Comparison of ENCODE assay signal across 1 cellular context in the genomic region with DNA sequence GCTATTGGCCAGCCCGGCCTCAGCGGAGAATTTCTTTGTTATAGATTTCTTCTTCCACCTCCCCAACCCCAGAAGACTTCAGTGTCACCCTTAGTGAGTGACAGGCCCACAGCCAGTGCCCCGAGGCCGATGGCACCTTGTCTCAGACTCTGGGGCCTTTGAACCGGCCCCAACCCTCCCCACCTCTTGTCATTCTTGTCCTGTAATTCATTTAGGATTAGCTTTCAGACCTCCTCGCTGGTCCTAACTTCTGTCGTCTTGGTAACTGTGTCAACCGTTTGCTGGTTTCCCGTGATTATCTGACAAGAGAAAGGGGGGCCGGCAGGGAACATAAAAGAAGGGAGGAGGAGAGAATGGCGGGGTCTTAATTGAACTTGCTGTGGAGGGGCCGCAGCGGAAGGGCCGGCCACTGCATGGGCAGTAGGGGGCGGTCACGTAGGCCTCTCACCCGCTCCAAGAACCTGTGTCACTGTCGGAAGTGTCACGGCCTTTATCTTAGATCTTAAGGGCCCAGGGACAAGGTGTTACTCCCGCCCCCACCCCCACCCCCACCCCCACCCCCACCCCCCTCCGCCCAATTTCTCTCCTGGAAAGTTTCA.
TF ChIP-seq lines count a peak whose summit lies in the region.

No MANE protein-coding gene starts in this region.

TF ChIP-seq in K562, 482 proteins besides CTCF, POLR2A, EP300 and RAD21 (continued from another document and continues in another):
- no peak for TF ChIP-seq ZNF57 (CRISPR knock-in tag; IDR thresholded peaks at IDR 0.05)
- no peak for TF ChIP-seq ZNF780A (CRISPR knock-in tag; IDR thresholded peaks at IDR 0.05)
- TF ChIP-seq ZNF76 (CRISPR knock-in tag; IDR thresholded peaks at IDR 0.05; ENCODE audit: borderline replicate concordance) = 0 out of 2 replicates have a peak, but pooled peaks have one; percentile 42
- TF ChIP-seq ZNF324 (CRISPR knock-in tag; IDR thresholded peaks at IDR 0.05) = no peak
- no peak for TF ChIP-seq KAT7 (CRISPR knock-in tag; IDR thresholded peaks at IDR 0.05; ENCODE audit: borderline replicate concordance)
- TF ChIP-seq FOXP1 (CRISPR knock-in tag; IDR thresholded peaks at IDR 0.05) = no peak
- no peak for TF ChIP-seq ATF1 (CRISPR knock-in tag; IDR thresholded peaks at IDR 0.05)
- TF ChIP-seq ATF1 (tag; IDR thresholded peaks at IDR 0.05) = no peak
- TF ChIP-seq, protein P1, sequence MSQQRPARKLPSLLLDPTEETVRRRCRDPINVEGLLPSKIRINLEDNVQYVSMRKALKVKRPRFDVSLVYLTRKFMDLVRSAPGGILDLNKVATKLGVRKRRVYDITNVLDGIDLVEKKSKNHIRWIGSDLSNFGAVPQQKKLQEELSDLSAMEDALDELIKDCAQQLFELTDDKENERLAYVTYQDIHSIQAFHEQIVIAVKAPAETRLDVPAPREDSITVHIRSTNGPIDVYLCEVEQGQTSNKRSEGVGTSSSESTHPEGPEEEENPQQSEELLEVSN (IDR thresholded peaks at IDR 0.05; ENCODE audit: borderline replicate concordance in 1 of 2, extremely low read depth in 1 of 2, insufficient read depth in 1 of 2, insufficient read length in 1 of 2, low read depth in 1 of 2, low read length in 1 of 2, poor library complexity in 1 of 2, severe bottlenecking in 1 of 2) = peak in 1 of 2 experiments; percentile 41
- TF ChIP-seq SOX6 (IDR thresholded peaks at IDR 0.05) = peak; percentile 60
- TF ChIP-seq, protein P2, sequence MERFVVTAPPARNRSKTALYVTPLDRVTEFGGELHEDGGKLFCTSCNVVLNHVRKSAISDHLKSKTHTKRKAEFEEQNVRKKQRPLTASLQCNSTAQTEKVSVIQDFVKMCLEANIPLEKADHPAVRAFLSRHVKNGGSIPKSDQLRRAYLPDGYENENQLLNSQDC (CRISPR knock-in tag; IDR thresholded peaks at IDR 0.05) = no peak
- TF ChIP-seq DACH1 (IDR thresholded peaks at IDR 0.05; ENCODE audit: partially characterized antibody) = no peak
- no peak for TF ChIP-seq KDM1A (IDR thresholded peaks at IDR 0.05)
- no peak; the same call in 1 of the 2 replicates for TF ChIP-seq ESRRA (IDR thresholded peaks at IDR 0.05; ENCODE audit: borderline replicate concordance, low read depth)
- TF ChIP-seq, protein P3, sequence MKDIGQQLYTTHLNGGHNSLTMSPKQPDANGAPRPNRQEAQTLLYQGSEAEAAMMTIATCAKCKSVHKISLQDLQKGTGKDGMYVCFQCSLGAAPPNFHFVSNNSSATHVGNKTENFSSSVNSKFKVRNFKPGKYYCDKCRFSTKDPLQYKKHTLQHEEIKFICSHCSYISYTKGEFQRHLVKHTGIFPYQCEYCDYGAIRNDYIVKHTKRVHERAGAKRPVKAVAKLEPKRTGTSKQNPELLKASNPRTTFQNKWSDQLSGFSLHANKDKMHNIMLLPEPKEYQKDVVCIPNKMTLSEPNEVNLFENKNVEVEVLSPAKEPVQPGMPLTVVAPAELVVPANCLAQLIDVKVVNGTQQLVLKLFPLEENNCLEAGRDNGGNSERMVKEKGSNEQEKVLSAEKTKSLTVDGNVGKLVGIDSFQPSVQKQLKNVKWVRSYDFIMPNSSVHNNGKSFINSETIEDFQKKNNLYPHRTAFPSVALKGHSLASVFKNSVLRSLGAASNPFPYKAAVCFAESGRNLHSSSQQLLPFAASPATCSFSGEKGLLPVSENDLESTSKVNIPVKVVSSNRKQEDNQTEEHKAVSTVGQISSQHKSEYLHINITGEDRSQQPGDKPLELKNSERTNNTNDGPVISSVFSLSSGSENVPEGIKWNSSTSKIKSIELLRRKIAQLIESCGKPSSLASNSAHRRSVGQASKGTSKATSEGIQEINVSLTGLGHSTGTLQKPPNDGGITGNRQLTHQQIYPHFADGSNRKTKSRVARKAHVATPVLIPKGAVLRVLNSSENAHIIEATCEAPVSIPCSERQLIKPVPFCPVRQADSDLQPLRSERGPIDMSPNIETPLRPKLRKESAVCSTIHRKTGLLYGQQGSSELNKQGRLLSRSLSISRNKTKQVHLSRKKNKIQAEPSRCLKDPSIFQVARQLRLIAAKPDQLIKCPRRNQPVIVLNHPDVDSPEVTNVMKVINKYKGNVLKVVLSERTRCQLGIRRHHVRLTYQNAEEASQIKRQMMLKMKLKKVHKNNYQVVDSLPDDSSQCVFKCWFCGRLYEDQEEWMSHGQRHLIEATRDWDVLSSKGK (CRISPR knock-in tag; IDR thresholded peaks at IDR 0.05) = no peak
- TF ChIP-seq SMARCB1 (IDR thresholded peaks at IDR 0.05; ENCODE audit: insufficient read length, low read depth) = no peak
- TF ChIP-seq TCF7 (IDR thresholded peaks at IDR 0.05; ENCODE audit: borderline replicate concordance) = no peak
- TF ChIP-seq NFYB (IDR thresholded peaks at IDR 0.05; ENCODE audit: extremely low read depth, insufficient read length) = no peak
- no peak for TF ChIP-seq SRSF7 (optimal IDR thresholded peaks at IDR 0.05; ENCODE audit: low read depth, low read length)
- TF ChIP-seq, protein P4, sequence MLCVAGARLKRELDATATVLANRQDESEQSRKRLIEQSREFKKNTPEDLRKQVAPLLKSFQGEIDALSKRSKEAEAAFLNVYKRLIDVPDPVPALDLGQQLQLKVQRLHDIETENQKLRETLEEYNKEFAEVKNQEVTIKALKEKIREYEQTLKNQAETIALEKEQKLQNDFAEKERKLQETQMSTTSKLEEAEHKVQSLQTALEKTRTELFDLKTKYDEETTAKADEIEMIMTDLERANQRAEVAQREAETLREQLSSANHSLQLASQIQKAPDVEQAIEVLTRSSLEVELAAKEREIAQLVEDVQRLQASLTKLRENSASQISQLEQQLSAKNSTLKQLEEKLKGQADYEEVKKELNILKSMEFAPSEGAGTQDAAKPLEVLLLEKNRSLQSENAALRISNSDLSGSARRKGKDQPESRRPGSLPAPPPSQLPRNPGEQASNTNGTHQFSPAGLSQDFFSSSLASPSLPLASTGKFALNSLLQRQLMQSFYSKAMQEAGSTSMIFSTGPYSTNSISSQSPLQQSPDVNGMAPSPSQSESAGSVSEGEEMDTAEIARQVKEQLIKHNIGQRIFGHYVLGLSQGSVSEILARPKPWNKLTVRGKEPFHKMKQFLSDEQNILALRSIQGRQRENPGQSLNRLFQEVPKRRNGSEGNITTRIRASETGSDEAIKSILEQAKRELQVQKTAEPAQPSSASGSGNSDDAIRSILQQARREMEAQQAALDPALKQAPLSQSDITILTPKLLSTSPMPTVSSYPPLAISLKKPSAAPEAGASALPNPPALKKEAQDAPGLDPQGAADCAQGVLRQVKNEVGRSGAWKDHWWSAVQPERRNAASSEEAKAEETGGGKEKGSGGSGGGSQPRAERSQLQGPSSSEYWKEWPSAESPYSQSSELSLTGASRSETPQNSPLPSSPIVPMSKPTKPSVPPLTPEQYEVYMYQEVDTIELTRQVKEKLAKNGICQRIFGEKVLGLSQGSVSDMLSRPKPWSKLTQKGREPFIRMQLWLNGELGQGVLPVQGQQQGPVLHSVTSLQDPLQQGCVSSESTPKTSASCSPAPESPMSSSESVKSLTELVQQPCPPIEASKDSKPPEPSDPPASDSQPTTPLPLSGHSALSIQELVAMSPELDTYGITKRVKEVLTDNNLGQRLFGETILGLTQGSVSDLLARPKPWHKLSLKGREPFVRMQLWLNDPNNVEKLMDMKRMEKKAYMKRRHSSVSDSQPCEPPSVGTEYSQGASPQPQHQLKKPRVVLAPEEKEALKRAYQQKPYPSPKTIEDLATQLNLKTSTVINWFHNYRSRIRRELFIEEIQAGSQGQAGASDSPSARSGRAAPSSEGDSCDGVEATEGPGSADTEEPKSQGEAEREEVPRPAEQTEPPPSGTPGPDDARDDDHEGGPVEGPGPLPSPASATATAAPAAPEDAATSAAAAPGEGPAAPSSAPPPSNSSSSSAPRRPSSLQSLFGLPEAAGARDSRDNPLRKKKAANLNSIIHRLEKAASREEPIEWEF (CRISPR knock-in tag; IDR thresholded peaks at IDR 0.05) = no peak
- TF ChIP-seq PURB (CRISPR knock-in tag; IDR thresholded peaks at IDR 0.05; ENCODE audit: low read depth) = no peak
- no peak for TF ChIP-seq FOXA1 (IDR thresholded peaks at IDR 0.05; ENCODE audit: borderline replicate concordance)
- no peak for TF ChIP-seq CREM (IDR thresholded peaks at IDR 0.05; ENCODE audit: low read depth)
- no peak for TF ChIP-seq ZNF232 (CRISPR knock-in tag; IDR thresholded peaks at IDR 0.05)
- TF ChIP-seq MTA2 (IDR thresholded peaks at IDR 0.05; ENCODE audit: low read depth) = no peak
- TF ChIP-seq SMAD3 (CRISPR knock-in tag; conservative IDR thresholded peaks at IDR 0.05) = no peak
- TF ChIP-seq ETV6 (IDR thresholded peaks at IDR 0.05; ENCODE audit: borderline replicate concordance in 1 of 2, low read depth in 2 of 2, low read length in 1 of 2) = no peak
- no peak for TF ChIP-seq ETV6 (CRISPR knock-in tag; IDR thresholded peaks at IDR 0.05; ENCODE audit: borderline replicate concordance)
- no peak for TF ChIP-seq PRMT5 (CRISPR knock-in tag; IDR thresholded peaks at IDR 0.05)
- no peak for TF ChIP-seq EP400 (IDR thresholded peaks at IDR 0.05)
- no peak for TF ChIP-seq ZNF584 (CRISPR knock-in tag; IDR thresholded peaks at IDR 0.05; ENCODE audit: low read depth)
- TF ChIP-seq MED1 (CRISPR knock-in tag; IDR thresholded peaks at IDR 0.05; ENCODE audit: borderline replicate concordance) = no peak
- TF ChIP-seq, protein P5, sequence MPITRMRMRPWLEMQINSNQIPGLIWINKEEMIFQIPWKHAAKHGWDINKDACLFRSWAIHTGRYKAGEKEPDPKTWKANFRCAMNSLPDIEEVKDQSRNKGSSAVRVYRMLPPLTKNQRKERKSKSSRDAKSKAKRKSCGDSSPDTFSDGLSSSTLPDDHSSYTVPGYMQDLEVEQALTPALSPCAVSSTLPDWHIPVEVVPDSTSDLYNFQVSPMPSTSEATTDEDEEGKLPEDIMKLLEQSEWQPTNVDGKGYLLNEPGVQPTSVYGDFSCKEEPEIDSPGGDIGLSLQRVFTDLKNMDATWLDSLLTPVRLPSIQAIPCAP (CRISPR knock-in tag; IDR thresholded peaks at IDR 0.05; ENCODE audit: borderline replicate concordance) = no peak
- no peak for TF ChIP-seq KAT2B (IDR thresholded peaks at IDR 0.05; ENCODE audit: low read depth, low read length)
- TF ChIP-seq SMAD2 (IDR thresholded peaks at IDR 0.05; ENCODE audit: low read depth, low read length) = no peak
- TF ChIP-seq, protein P6, sequence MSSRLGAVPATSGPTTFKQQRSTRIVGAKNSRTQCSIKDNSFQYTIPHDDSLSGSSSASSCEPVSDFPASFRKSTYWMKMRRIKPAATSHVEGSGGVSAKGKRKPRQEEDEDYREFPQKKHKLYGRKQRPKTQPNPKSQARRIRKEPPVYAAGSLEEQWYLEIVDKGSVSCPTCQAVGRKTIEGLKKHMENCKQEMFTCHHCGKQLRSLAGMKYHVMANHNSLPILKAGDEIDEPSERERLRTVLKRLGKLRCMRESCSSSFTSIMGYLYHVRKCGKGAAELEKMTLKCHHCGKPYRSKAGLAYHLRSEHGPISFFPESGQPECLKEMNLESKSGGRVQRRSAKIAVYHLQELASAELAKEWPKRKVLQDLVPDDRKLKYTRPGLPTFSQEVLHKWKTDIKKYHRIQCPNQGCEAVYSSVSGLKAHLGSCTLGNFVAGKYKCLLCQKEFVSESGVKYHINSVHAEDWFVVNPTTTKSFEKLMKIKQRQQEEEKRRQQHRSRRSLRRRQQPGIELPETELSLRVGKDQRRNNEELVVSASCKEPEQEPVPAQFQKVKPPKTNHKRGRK (tag; IDR thresholded peaks at IDR 0.05) = no peak
- no peak for TF ChIP-seq TEAD1 (CRISPR knock-in tag; IDR thresholded peaks at IDR 0.05)
- no peak for TF ChIP-seq HSF4 (CRISPR knock-in tag; IDR thresholded peaks at IDR 0.05; ENCODE audit: borderline replicate concordance)
- TF ChIP-seq SUPT5H (IDR thresholded peaks at IDR 0.05) = no peak
- no peak for TF ChIP-seq ZNF75A (CRISPR knock-in tag; IDR thresholded peaks at IDR 0.05)
- no peak for TF ChIP-seq ESRRB (CRISPR knock-in tag; IDR thresholded peaks at IDR 0.05; ENCODE audit: borderline replicate concordance)
- peak; percentile 33; the same call in 1 of the 2 replicates for TF ChIP-seq POLR2AphosphoS5 (IDR thresholded peaks at IDR 0.05; ENCODE audit: control insufficient read depth, insufficient read depth, low read depth, low read length)
- no peak for TF ChIP-seq FOXJ3 (CRISPR knock-in tag; IDR thresholded peaks at IDR 0.05)
- no peak for TF ChIP-seq FOXA3 (CRISPR knock-in tag; conservative IDR thresholded peaks at IDR 0.05 in 1 of 2, IDR thresholded peaks at IDR 0.05 in 1 of 2)
- no peak for TF ChIP-seq RBM34 (IDR thresholded peaks at IDR 0.05; ENCODE audit: borderline replicate concordance, insufficient read depth, low read length)
- TF ChIP-seq ZNF561 (CRISPR knock-in tag; conservative IDR thresholded peaks at IDR 0.05) = no peak
- no peak for TF ChIP-seq RFX7 (CRISPR knock-in tag; IDR thresholded peaks at IDR 0.05)
- TF ChIP-seq BCL6 (CRISPR knock-in tag; IDR thresholded peaks at IDR 0.05) = no peak
- no peak for TF ChIP-seq NELFE (IDR thresholded peaks at IDR 0.05; ENCODE audit: insufficient read depth, insufficient read length)
- TF ChIP-seq, protein P7, sequence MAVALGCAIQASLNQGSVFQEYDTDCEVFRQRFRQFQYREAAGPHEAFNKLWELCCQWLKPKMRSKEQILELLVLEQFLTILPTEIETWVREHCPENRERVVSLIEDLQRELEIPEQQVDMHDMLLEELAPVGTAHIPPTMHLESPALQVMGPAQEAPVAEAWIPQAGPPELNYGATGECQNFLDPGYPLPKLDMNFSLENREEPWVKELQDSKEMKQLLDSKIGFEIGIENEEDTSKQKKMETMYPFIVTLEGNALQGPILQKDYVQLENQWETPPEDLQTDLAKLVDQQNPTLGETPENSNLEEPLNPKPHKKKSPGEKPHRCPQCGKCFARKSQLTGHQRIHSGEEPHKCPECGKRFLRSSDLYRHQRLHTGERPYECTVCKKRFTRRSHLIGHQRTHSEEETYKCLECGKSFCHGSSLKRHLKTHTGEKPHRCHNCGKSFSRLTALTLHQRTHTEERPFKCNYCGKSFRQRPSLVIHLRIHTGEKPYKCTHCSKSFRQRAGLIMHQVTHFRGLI (CRISPR knock-in tag; IDR thresholded peaks at IDR 0.05) = no peak
- TF ChIP-seq NFE2 (IDR thresholded peaks at IDR 0.05; ENCODE audit: low read depth) = peak; percentile 79
- no peak for TF ChIP-seq BACH1 (tag; IDR thresholded peaks at IDR 0.05)
- no peak for TF ChIP-seq COPS2 (conservative IDR thresholded peaks at IDR 0.05)
- no peak for TF ChIP-seq HNRNPUL1 (IDR thresholded peaks at IDR 0.05; ENCODE audit: low read length)
- TF ChIP-seq SREBF2 (CRISPR knock-in tag; IDR thresholded peaks at IDR 0.05) = no peak
- no peak for TF ChIP-seq ZC3H8 (IDR thresholded peaks at IDR 0.05)
- TF ChIP-seq, protein P8, sequence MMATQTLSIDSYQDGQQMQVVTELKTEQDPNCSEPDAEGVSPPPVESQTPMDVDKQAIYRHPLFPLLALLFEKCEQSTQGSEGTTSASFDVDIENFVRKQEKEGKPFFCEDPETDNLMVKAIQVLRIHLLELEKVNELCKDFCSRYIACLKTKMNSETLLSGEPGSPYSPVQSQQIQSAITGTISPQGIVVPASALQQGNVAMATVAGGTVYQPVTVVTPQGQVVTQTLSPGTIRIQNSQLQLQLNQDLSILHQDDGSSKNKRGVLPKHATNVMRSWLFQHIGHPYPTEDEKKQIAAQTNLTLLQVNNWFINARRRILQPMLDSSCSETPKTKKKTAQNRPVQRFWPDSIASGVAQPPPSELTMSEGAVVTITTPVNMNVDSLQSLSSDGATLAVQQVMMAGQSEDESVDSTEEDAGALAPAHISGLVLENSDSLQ (IDR thresholded peaks at IDR 0.05) = peak; percentile 93
